ENCODE assay signal across 23 cellular contexts in the genomic region with DNA sequence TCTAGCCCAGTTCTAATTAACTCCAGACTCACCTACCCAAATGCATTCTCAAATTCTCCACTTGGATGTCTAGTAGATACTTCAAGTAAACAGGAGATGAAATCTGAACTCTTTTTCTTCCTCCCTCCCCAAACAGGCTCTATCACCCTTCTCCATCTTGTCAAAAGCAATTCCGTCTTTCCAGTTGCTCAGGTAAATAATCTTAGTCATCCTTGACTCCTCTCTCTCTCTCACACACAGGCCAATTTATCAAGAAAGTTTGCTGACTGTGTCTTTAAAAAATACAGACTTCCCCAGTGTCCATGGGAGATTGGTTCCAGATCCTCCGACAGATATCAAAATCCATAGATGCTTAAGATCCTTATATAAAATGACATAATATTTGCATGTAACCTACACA. TPM values are rescaled to one million over a fixed set of nuclear protein-coding genes. Genes with fewer than 3 reads are reported as not detected.
A peak's percentile ranks its signal among the peaks of the same experiment; 100 is the strongest.
DNase-seq lines count a peak whose midpoint lies in the region; ATAC-seq, FAIRE-seq and TF ChIP-seq lines count a peak whose summit lies in the region.
"Had no signal": no experiment of that assay in that cellular context is flagged by ENCODE, and none has a peak within 500 bp of the region (broad histone marks: within the 10 kb centered on the region; RNA-seq: fewer than 3 reads in every experiment).

No MANE protein-coding gene starts in this region.

- CTCF ChIA-PET in K562 (lab: Yijun Ruan, JAX; ENCODE audit: low intra/inter-chr PET ratio): no interaction called here
- CTCF ChIA-PET in naive thymus-derived CD4-positive, alpha-beta T cell (lab: Charles Lee): no interaction called here

- TF ChIP-seq RAD21 in K562 (CRISPR knock-in tag; conservative IDR thresholded peaks at IDR 0.05 in 1 of 2, IDR thresholded peaks at IDR 0.05 in 1 of 2): no peak

- H4K20me1 ChIP-seq in K562 (replicated peaks; ENCODE audit: control insufficient read depth, insufficient read depth, low read length): no peaks in the 10 kb centered on the region
- H4K20me1 ChIP-seq: BLaER1 treated with 17β-estradiol and CSF1 and Interleukin-3, amounts not matched to agents 10 nM and 100 nM had no signal

- no peaks in the 10 kb centered on the region for H3K79me2 ChIP-seq in K562 (ENCODE audit: control insufficient read depth, insufficient read depth, low read length)

- TF ChIP-seq POLR2A in K562 (conservative IDR thresholded peaks at IDR 0.05): no peak

- WGBS in K562 (ENCODE audit: insufficient coverage, low coverage, missing lambda C conversion rate): 21% methylated on average over 2 of the region's 2 CpGs

- peak; percentile 32 for DNase-seq in SIG-M5 treated with dmso at 0.1 percent for 504 hours (lab: John Stamatoyannopoulos, UW; ENCODE audit: unreplicated experiment)
- DNase-seq in SIG-M5 (lab: John Stamatoyannopoulos, UW): no peak
- no peak for DNase-seq in K562 (ENCODE audit: extremely low read depth in 1 of 4, low spot score in 3 of 4)
- DNase-seq in type B pancreatic cell (ENCODE audit: extremely low spot score, unreplicated experiment): no peak
- DNase-seq in naive thymus-derived CD4-positive, alpha-beta T cell: no peak
- no peak for DNase-seq in activated CD8-positive, alpha-beta memory T cell treated with anti-CD3 and anti-CD28 coated beads, Interleukin-2, amount 50 U/mL, for 4 hours
- DNase-seq: 8988T; CD8-positive, alpha-beta T cell; COR-L47; DMS 273 treated with DMSO at 0.1 percent for 48 hours; DMS53; DND-41; EL; H9 had no signal

- H3K9me3 ChIP-seq in K562 (replicated peaks; ENCODE audit: control insufficient read depth, insufficient read depth, low read depth, low read length): no peaks in the 10 kb centered on the region
- H3K9me3 ChIP-seq in naive thymus-derived CD4-positive, alpha-beta T cell (ENCODE audit: control insufficient read depth in 2 of 3, low read length in 3 of 3): no peaks in the 10 kb centered on the region
- H3K9me3 ChIP-seq: BLaER1 treated with 17β-estradiol and CSF1 and Interleukin-3, amounts not matched to agents 10 nM and 100 nM had no signal

- H3K9me3 Mint-ChIP-seq in type B pancreatic cell: no peaks in the 10 kb centered on the region
- H3K9me3 Mint-ChIP-seq in naive thymus-derived CD4-positive, alpha-beta T cell: peaks cover 0 to 1% (median 0%) of the 10 kb centered on the region in 11 donors
- H3K9me3 Mint-ChIP-seq: CD8-positive, alpha-beta T cell; H9 had no signal

- TF ChIP-seq EP300 in K562 (IDR thresholded peaks at IDR 0.05; ENCODE audit: low read length): no peak

- no peak overlapping the region for H3K4me3 Mint-ChIP-seq in type B pancreatic cell
- H3K4me3 Mint-ChIP-seq in naive thymus-derived CD4-positive, alpha-beta T cell: no peak overlapping the region
- H3K4me3 Mint-ChIP-seq: B cell; CD8-positive, alpha-beta T cell; H9 had no signal

- H3K4me3 ChIP-seq in K562: no peak overlapping the region
- no peak overlapping the region for H3K4me3 ChIP-seq in naive thymus-derived CD4-positive, alpha-beta T cell (ENCODE audit: low read length)
- H3K4me3 ChIP-seq: BLaER1 treated with 17β-estradiol and CSF1 and Interleukin-3, amounts not matched to agents 10 nM and 100 nM; GM12878 had no signal

- H3K9me1 ChIP-seq in K562 (ENCODE audit: control insufficient read depth, insufficient read depth, low read length): no peaks in the 10 kb centered on the region

- H3K27me3 ChIP-seq in K562 (ENCODE audit: control insufficient read depth in 2 of 2, insufficient read depth in 2 of 2, low read length in 2 of 2): no peaks in the 10 kb centered on the region
- H3K27me3 ChIP-seq in naive thymus-derived CD4-positive, alpha-beta T cell (ENCODE audit: control insufficient read depth in 2 of 2, insufficient read depth in 2 of 2, low read length in 2 of 2): no peaks in the 10 kb centered on the region
- H3K27me3 ChIP-seq: BLaER1 treated with 17β-estradiol and CSF1 and Interleukin-3, amounts not matched to agents 10 nM and 100 nM had no signal

- no peak overlapping the region for H3K4me2 ChIP-seq in K562 (ENCODE audit: insufficient read depth, low read length)
- H3K4me2 ChIP-seq: BLaER1 treated with 17β-estradiol and CSF1 and Interleukin-3, amounts not matched to agents 10 nM and 100 nM had no signal

- POLR2A ChIA-PET in K562 (lab: Yijun Ruan, JAX): no interaction called here
- POLR2A ChIA-PET in naive thymus-derived CD4-positive, alpha-beta T cell (lab: Charles Lee): no interaction called here

- intact Hi-C loops in K562 (cut with micrococcal nuclease): loop anchor here (10.0 kb wide), 2 partner anchors 324 to 364 kb away; a partner anchor contains a TSS
- intact Hi-C loops in naive thymus-derived CD4-positive, alpha-beta T cell (cut with micrococcal nuclease): loop anchor here in 1 of 2 donors (10.0 kb wide), 1 partner anchor 424 kb away; no protein-coding TSS in a partner anchor

- H3K27ac Mint-ChIP-seq in type B pancreatic cell: no peak overlapping the region
- H3K27ac Mint-ChIP-seq in naive thymus-derived CD4-positive, alpha-beta T cell: no peak overlapping the region
- H3K27ac Mint-ChIP-seq: B cell; CD8-positive, alpha-beta T cell; H9 had no signal

- no peaks in the 10 kb centered on the region for H3K36me3 Mint-ChIP-seq in type B pancreatic cell
- H3K36me3 Mint-ChIP-seq in naive thymus-derived CD4-positive, alpha-beta T cell: peaks cover 10 to 46% (median 13%) of the 10 kb centered on the region in 5 donors

- no peaks in the 10 kb centered on the region for H3K27me3 Mint-ChIP-seq in type B pancreatic cell
- H3K27me3 Mint-ChIP-seq in naive thymus-derived CD4-positive, alpha-beta T cell: no peaks in the 10 kb centered on the region

- H3K4me1 Mint-ChIP-seq in type B pancreatic cell (ENCODE audit: unreplicated experiment): no peaks in the 10 kb centered on the region
- peaks cover 39 to 72% (median 68%) of the 10 kb centered on the region in 7 donors for H3K4me1 Mint-ChIP-seq in naive thymus-derived CD4-positive, alpha-beta T cell
- H3K4me1 Mint-ChIP-seq: B cell had no signal

- no peaks in the 10 kb centered on the region for H3K36me3 ChIP-seq in K562 (ENCODE audit: control insufficient read depth, insufficient read depth, low read length)
- H3K36me3 ChIP-seq in naive thymus-derived CD4-positive, alpha-beta T cell (ENCODE audit: control insufficient read depth in 2 of 3, insufficient read depth in 3 of 3, low read length in 3 of 3): peaks cover 0 to 5% (median 0%) of the 10 kb centered on the region in 3 experiments
- H3K36me3 ChIP-seq: BLaER1 treated with 17β-estradiol and CSF1 and Interleukin-3, amounts not matched to agents 10 nM and 100 nM had no signal

- ATAC-seq in K562 (no peak), esophagus mucosa (peak; percentile 30), HG03175 (IDR thresholded peaks at IDR 0.05; ENCODE audit: unreplicated experiment) (no peak)
- ATAC-seq in naive thymus-derived CD4-positive, alpha-beta T cell: no peak
- ATAC-seq: CD8-positive, alpha-beta T cell; GM12878 had no signal

- in situ Hi-C loops in K562 (cut with MboI): no loop called here

- H3K9ac ChIP-seq in K562 (ENCODE audit: insufficient read depth in 1 of 2, low read depth in 2 of 2, low read length in 2 of 2): no peak overlapping the region
- H3K9ac ChIP-seq: BLaER1 treated with 17β-estradiol and CSF1 and Interleukin-3, amounts not matched to agents 10 nM and 100 nM had no signal

- BruUV-seq in K562 (replicated peaks; lab: Mats Ljungman, UMichigan): no TSS peak

- no peak for FAIRE-seq in K562 (lab: Jason Lieb, UNC)
- FAIRE-seq: GM12878, GM19239, H1 had no signal

- no peak overlapping the region for H2AFZ ChIP-seq in K562 (ENCODE audit: low read depth, low read length)

- no peak overlapping the region for H3K27ac ChIP-seq in K562 (ENCODE audit: extremely low read depth, low read depth, low read length)
- H3K27ac ChIP-seq in naive thymus-derived CD4-positive, alpha-beta T cell (ENCODE audit: low read depth, low read length): no peak overlapping the region
- H3K27ac ChIP-seq: BLaER1 treated with 17β-estradiol and CSF1 and Interleukin-3, amounts not matched to agents 10 nM and 100 nM; HL-60 had no signal

- TF ChIP-seq CTCF in K562 (IDR thresholded peaks at IDR 0.05 in 2 of 3, conservative IDR thresholded peaks at IDR 0.05 in 1 of 3; ENCODE audit: insufficient read depth in 2 of 3, low read depth in 1 of 3, low read length in 3 of 3) (no peak), type B pancreatic cell (conservative IDR thresholded peaks at IDR 0.05) (peak; percentile 20)

- H3K4me1 ChIP-seq in K562 (replicated peaks in 1 of 2; ENCODE audit: control insufficient read depth in 2 of 2, insufficient read depth in 2 of 2, low read length in 2 of 2): no peaks in the 10 kb centered on the region; a peak in 2 of 5 replicates
- H3K4me1 ChIP-seq in naive thymus-derived CD4-positive, alpha-beta T cell (ENCODE audit: control insufficient read depth in 2 of 2, insufficient read depth in 2 of 2, low read length in 2 of 2): peaks cover 9 to 78% of the 10 kb centered on the region in 2 donors
- H3K4me1 ChIP-seq: BLaER1 treated with 17β-estradiol and CSF1 and Interleukin-3, amounts not matched to agents 10 nM and 100 nM had no signal

TF ChIP-seq in K562, 482 proteins besides CTCF, POLR2A, EP300 and RAD21 (continues in another document):
- TF ChIP-seq ZNF316 (IDR thresholded peaks at IDR 0.05): peak; percentile 78

RNA-seq across cellular contexts. Expression of a gene that starts 12.9 kb away (rescaled TPM):
- 1.1 TPM in 2 replicates for total RNA-seq in K562 (2011; cell fraction: chromatin; rRNA removed; ENCODE audit: low replicate concordance)
- 0.17 TPM in 1 of 2 replicates, not detected in the other for total RNA-seq in K562 (2011; cell fraction: nucleolus; rRNA removed)
- total RNA-seq in K562 (2011; cell fraction: nucleoplasm; rRNA removed): 0.95 and 1.5 TPM in 2 replicates
- total RNA-seq in K562 (2014; rRNA removed) (0.61 TPM in 1 of 2 replicates, not detected in the other), K562 (2014; rRNA removed; fragmentation: Illumina TruSeq; extraction: Trizol) (0.36 and 0.64 TPM in 2 replicates), K562 (2015; rRNA removed; fragmentation: Illumina TruSeq; extraction: Trizol) (1.1 TPM in 2 replicates), K562 (2021) (0.40 and 0.67 TPM in 2 replicates), esophagus mucosa (1.4 TPM), type B pancreatic cell (ENCODE audit: low replicate concordance) (1.3 and 2.2 TPM in 2 replicates)
- polyA plus RNA-seq in K562 (2011; rRNA removed) (0.25 and 0.60 TPM in 2 replicates), K562 (2014; fragmentation: Illumina TruSeq; extraction: Trizol) (0.66 and 0.91 TPM in 2 replicates), K562 (2014; fragmentation: Nextera tagmentation; extraction: Ambion mirVana) (under 1 TPM; 0.24 to 0.51 TPM), K562 (2014; rRNA removed) (0.16 and 0.77 TPM in 2 replicates)
- 0.04 and 0.31 TPM in 2 replicates for polyA plus RNA-seq in K562 (2011; cell fraction: cytosol; rRNA removed)
- polyA plus RNA-seq in K562 (2011; cell fraction: nucleus; rRNA removed): 0.90 and 2.1 TPM in 2 replicates
- polyA plus RNA-seq in K562 (2012): 0.51 and 1.6 TPM in 2 replicates
- polyA minus RNA-seq in K562 (2011; rRNA and poly(A)+ RNA removed): 0.28 and 1.1 TPM in 2 replicates
- polyA minus RNA-seq in K562 (2011; cell fraction: cytosol; rRNA and poly(A)+ RNA removed): 1.7 TPM in 1 of 2 replicates, not detected in the other
- polyA minus RNA-seq in K562 (2011; cell fraction: nucleus; rRNA and poly(A)+ RNA removed): 0.27 and 1.2 TPM in 2 replicates
- total RNA-seq in naive thymus-derived CD4-positive, alpha-beta T cell: 100 to 1,000 TPM in 4 of 5 experiments, 10 to 100 TPM in 1; 35.5 to 128 (median 117) TPM
- 10 to 100 TPM; 56.6 to 80.9 TPM for polyA plus RNA-seq in naive thymus-derived CD4-positive, alpha-beta T cell
- total RNA-seq: G401, H1 had no signal
- polyA plus RNA-seq: H1 had no signal

Comparison
In these comparisons a context has a peak if more than half of its experiments do, and no peak if none do; other contexts are left out.
1. RNA of a gene that starts 12.9 kb away (total RNA-seq): 35.5 to 128 TPM in naive thymus-derived CD4-positive, alpha-beta T cell; 1.4 TPM in esophagus mucosa (single experiment), 1.3 to 2.2 TPM in type B pancreatic cell and 0.17 to 1.5 TPM in K562; every median in the first group is over 10 times any median in the second.